15 cellular contexts compared by ENCODE assay signal in the genomic region with DNA sequence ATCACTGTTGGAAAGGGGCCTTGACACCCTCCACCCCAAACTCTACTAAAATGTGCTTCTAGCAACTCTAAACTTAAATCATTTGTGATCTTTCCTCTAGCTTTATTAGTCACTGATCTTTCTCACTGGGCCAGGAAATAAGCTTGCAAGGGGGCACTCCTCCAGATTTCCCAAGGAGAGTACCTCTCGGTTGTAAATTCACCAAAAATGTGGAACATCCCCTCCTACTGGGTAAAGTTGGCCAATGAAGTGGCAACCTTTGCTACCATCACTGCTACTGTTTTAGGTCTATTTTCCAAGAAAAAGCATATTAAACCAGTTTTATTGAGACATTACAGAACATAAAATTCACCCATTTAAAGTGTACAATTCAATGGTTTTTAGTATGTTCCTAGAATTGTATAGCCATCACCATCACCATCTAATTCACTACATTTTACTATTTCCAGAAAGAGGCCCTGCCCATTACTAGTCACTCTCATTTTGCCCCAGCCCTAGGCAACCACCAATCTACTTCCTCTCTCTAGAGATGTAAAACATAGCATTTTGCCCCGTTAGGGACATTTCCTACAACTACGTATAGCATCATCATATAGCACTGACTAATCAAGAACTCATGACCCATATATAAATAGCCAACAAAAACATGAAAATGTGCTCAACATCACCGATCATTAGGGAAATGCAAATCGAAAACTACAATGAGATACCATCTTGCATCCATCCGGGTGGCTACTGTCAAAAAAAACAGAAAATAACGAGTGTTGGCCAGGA. TPM values are rescaled to one million over a fixed set of nuclear protein-coding genes. Genes with fewer than 3 reads are reported as not detected.
DNase-seq lines count a peak whose midpoint lies in the region; ATAC-seq and TF ChIP-seq lines count a peak whose summit lies in the region.
"Had no signal": no experiment of that assay in that cellular context is flagged by ENCODE, and none has a peak within 500 bp of the region (broad histone marks: within the 10 kb centered on the region; RNA-seq: fewer than 3 reads in every experiment).

No MANE protein-coding gene starts in this region.

- H3K27ac ChIP-seq in CD4-positive, alpha-beta T cell (ENCODE audit: low read depth, low read length): no peak overlapping the region

- no peaks in the 10 kb centered on the region for H3K27me3 Mint-ChIP-seq in CD4-positive, alpha-beta T cell
- H3K27me3 Mint-ChIP-seq in activated naive CD8-positive, alpha-beta T cell treated with anti-CD3 and anti-CD28 coated beads for 36 hours: no peaks in the 10 kb centered on the region

- H3K27me3 ChIP-seq in CD4-positive, alpha-beta T cell (ENCODE audit: control insufficient read depth, insufficient read depth, low read length): no peaks in the 10 kb centered on the region
- H3K27me3 ChIP-seq in H7 (ENCODE audit: control insufficient read depth, insufficient read depth, low read length): no peaks in the 10 kb centered on the region

- no peaks in the 10 kb centered on the region for H3K36me3 ChIP-seq in H7 (replicated peaks; ENCODE audit: control insufficient read depth, insufficient read depth, low read length)

- CTCF ChIA-PET in CD4-positive, alpha-beta T cell (lab: Charles Lee): no interaction called here

- no peak overlapping the region for H3K27ac Mint-ChIP-seq in CD4-positive, alpha-beta T cell
- no peak overlapping the region for H3K27ac Mint-ChIP-seq in activated naive CD8-positive, alpha-beta T cell treated with anti-CD3 and anti-CD28 coated beads for 36 hours
- H3K27ac Mint-ChIP-seq: activated CD4-positive, alpha-beta memory T cell treated with anti-CD3 and anti-CD28 coated beads, Interleukin-2, amount 10 ng/mL, durations not matched to agents 7 days and 5 days; B cell had no signal

- ATAC-seq in CD4-positive, alpha-beta T cell (ENCODE audit: poor library complexity): peak; percentile 70
- ATAC-seq in GM21619 (IDR thresholded peaks at IDR 0.05; ENCODE audit: unreplicated experiment) (peak; percentile 61), HG03196 (IDR thresholded peaks at IDR 0.05; ENCODE audit: unreplicated experiment) (no peak)

- no peaks in the 10 kb centered on the region for H3K9me3 Mint-ChIP-seq in CD4-positive, alpha-beta T cell
- no peaks in the 10 kb centered on the region for H3K9me3 Mint-ChIP-seq in activated naive CD8-positive, alpha-beta T cell treated with anti-CD3 and anti-CD28 coated beads for 36 hours
- H3K9me3 Mint-ChIP-seq: activated CD4-positive, alpha-beta memory T cell treated with anti-CD3 and anti-CD28 coated beads, Interleukin-2, amount 10 ng/mL, durations not matched to agents 7 days and 5 days; neural crest cell had no signal

- H3K4me3 Mint-ChIP-seq in CD4-positive, alpha-beta T cell: no peak overlapping the region
- H3K4me3 Mint-ChIP-seq in activated naive CD8-positive, alpha-beta T cell treated with anti-CD3 and anti-CD28 coated beads for 36 hours: no peak overlapping the region
- H3K4me3 Mint-ChIP-seq: activated CD4-positive, alpha-beta memory T cell treated with anti-CD3 and anti-CD28 coated beads, Interleukin-2, amount 10 ng/mL, durations not matched to agents 7 days and 5 days; B cell; neural crest cell had no signal

- TF ChIP-seq CTCF in CD4-positive, alpha-beta T cell (IDR thresholded peaks at IDR 0.05): no peak
- peak; percentile 11 for TF ChIP-seq CTCF in fibroblast of the aortic adventitia (IDR thresholded peaks at IDR 0.05; ENCODE audit: insufficient read depth, low read length)

- intact Hi-C loops in CD4-positive, alpha-beta T cell (cut with DNase I, micrococcal nuclease): no loop called here

- H3K4me1 Mint-ChIP-seq in CD4-positive, alpha-beta T cell (ENCODE audit: low read depth): peaks cover 7% of the 10 kb centered on the region
- H3K4me1 Mint-ChIP-seq in activated naive CD8-positive, alpha-beta T cell treated with anti-CD3 and anti-CD28 coated beads for 36 hours: no peaks in the 10 kb centered on the region
- H3K4me1 Mint-ChIP-seq: B cell, neural crest cell had no signal

- H3K9me3 ChIP-seq in CD4-positive, alpha-beta T cell (ENCODE audit: control insufficient read depth, low read length): no peaks in the 10 kb centered on the region

- no peak overlapping the region for H3K4me3 ChIP-seq in fibroblast of the aortic adventitia (ENCODE audit: low read depth, low read length)
- no peak overlapping the region for H3K4me3 ChIP-seq in H7 (ENCODE audit: insufficient read depth, low read depth, low read length)

- no peaks in the 10 kb centered on the region for H3K36me3 Mint-ChIP-seq in CD4-positive, alpha-beta T cell (ENCODE audit: low read depth)
- no peaks in the 10 kb centered on the region for H3K36me3 Mint-ChIP-seq in activated naive CD8-positive, alpha-beta T cell treated with anti-CD3 and anti-CD28 coated beads for 36 hours

- POLR2A ChIA-PET in CD4-positive, alpha-beta T cell (lab: Charles Lee): no interaction called here

- no peak for DNase-seq in CD4-positive, alpha-beta T cell
- DNase-seq in NOMO-1 (lab: John Stamatoyannopoulos, UW; ENCODE audit: unreplicated experiment in 2 of 2): peak; percentile 32 to 41
- DNase-seq in fibroblast of the aortic adventitia (ENCODE audit: low read depth): peak; percentile 32
- DNase-seq in H7: no peak
- no peak for DNase-seq in DMS 273 (lab: John Stamatoyannopoulos, UW; ENCODE audit: unreplicated experiment)
- no peak for DNase-seq in activated naive CD8-positive, alpha-beta T cell treated with anti-CD3 and anti-CD28 coated beads for 36 hours
- DNase-seq: activated CD4-positive, alpha-beta memory T cell treated with anti-CD3 and anti-CD28 coated beads, Interleukin-2, amount 10 ng/mL, durations not matched to agents 7 days and 5 days; anterior cingulate cortex; glutamatergic neuron; NCI-H510A; stimulated activated CD4-positive, alpha-beta T cell treated with anti-CD3 and anti-CD28 coated beads, Interleukin-2, amount 100 ng/mL, for 24 hours had no signal

RNA-seq across cellular contexts. Expression of a gene that starts 44.6 kb away (rescaled TPM):
- total RNA-seq in CD4-positive, alpha-beta T cell: 1 to 10 TPM; 7.1 to 7.4 TPM
- total RNA-seq in fibroblast of the aortic adventitia (ENCODE audit: low replicate concordance): 11.2 and 23.6 TPM in 2 replicates
- total RNA-seq in H7 (2014; rRNA removed; shearing (Covaris generic)): 6.0 and 6.5 TPM in 2 replicates
- 1 to 10 TPM; 3.6 to 4.2 TPM for total RNA-seq in activated naive CD8-positive, alpha-beta T cell treated with anti-CD3 and anti-CD28 coated beads for 36 hours

Comparison
In these comparisons a context has a peak if more than half of its experiments do, and no peak if none do; other contexts are left out.
1. DNase-seq: peak in NOMO-1 (2 of 2) and fibroblast of the aortic adventitia (single experiment); none in CD4-positive, alpha-beta T cell (0 of 10), H7 (single experiment), DMS 273 (single experiment) and activated naive CD8-positive, alpha-beta T cell treated with anti-CD3 and anti-CD28 coated beads for 36 hours (single experiment).